Comparison of ENCODE assay signal across 9 cellular contexts in genomic region chr1:170663011-170663410, GRCh38. TPM values are rescaled to one million over a fixed set of nuclear protein-coding genes. Genes with fewer than 3 reads are reported as not detected.
DNase-seq lines count a peak whose midpoint lies in the region; ATAC-seq, FAIRE-seq and TF ChIP-seq lines count a peak whose summit lies in the region.
"Had no signal": no experiment of that assay in that cellular context is flagged by ENCODE, and none has a peak within 500 bp of the region (broad histone marks: within the 10 kb centered on the region; RNA-seq: fewer than 3 reads in every experiment).

No MANE protein-coding gene starts in this region.

- H3K9me3 ChIP-seq in MG63 (no peaks in the 10 kb centered on the region), lung (ENCODE audit: control insufficient read depth in 2 of 2, insufficient read depth in 1 of 2, low read length in 1 of 2) (peaks cover 0 to 4% of the 10 kb centered on the region in 2 donors), tibial artery (no peaks in the 10 kb centered on the region)

- ATAC-seq in lung (ENCODE audit: insufficient read depth, low FRiP score) (no peak), HG02588 (IDR thresholded peaks at IDR 0.05; ENCODE audit: unreplicated experiment) (no peak)
- ATAC-seq: activated T-cell treated with anti-CD3 and anti-CD28 coated beads, Interleukin-2, amount 50 U/mL, for 4 hours had no signal

- WGBS in lung, 2 donors = 3 to 10% methylated on average over 3 of the region's 3 CpGs

- no peak for DNase-seq in MG63
- no peak for DNase-seq in coronary artery (ENCODE audit: low spot score)
- DNase-seq in lung (ENCODE audit: low spot score) = no peak
- no peak for DNase-seq in tibial artery
- DNase-seq in DMS79 treated with DMSO at 0.1 percent for 48 hours (lab: John Stamatoyannopoulos, UW) = no peak
- no peak for DNase-seq in RCC 7860 (ENCODE audit: low spot score)
- DNase-seq: activated T-cell treated with anti-CD3 and anti-CD28 coated beads, Interleukin-2, amount 50 U/mL, for 4 hours had no signal

- TF ChIP-seq CTCF in coronary artery (IDR thresholded peaks at IDR 0.05) (no peak), lung (IDR thresholded peaks at IDR 0.05; ENCODE audit: control extremely low read depth, extremely low read depth) (no peak), tibial artery (IDR thresholded peaks at IDR 0.05) (no peak)

- H3K36me3 ChIP-seq in MG63 = no peaks in the 10 kb centered on the region
- no peaks in the 10 kb centered on the region for H3K36me3 ChIP-seq in lung (ENCODE audit: control insufficient read depth in 2 of 2, insufficient read depth in 2 of 2, low read length in 2 of 2)
- H3K36me3 ChIP-seq in tibial artery = no peaks in the 10 kb centered on the region

- H3K27me3 ChIP-seq in MG63 (no peaks in the 10 kb centered on the region), lung (ENCODE audit: control insufficient read depth, insufficient read depth) (no peaks in the 10 kb centered on the region), tibial artery (no peaks in the 10 kb centered on the region)

- H3K27ac ChIP-seq in coronary artery (peak overlapping the region; percentile 90 to 97), lung (ENCODE audit: low read depth in 1 of 2, low read length in 1 of 2) (peak overlapping the region; percentile 32 to 87), tibial artery (peak overlapping the region; percentile 95 to 99)
- H3K27ac ChIP-seq: epithelial cell of prostate had no signal

- H3K4me1 ChIP-seq in lung (ENCODE audit: control insufficient read depth in 2 of 2, insufficient read depth in 2 of 2, low read length in 2 of 2) (peaks cover 0 to 11% of the 10 kb centered on the region in 2 donors), tibial artery (peaks cover 0 to 20% (median 14%) of the 10 kb centered on the region in 4 donors)

- peak overlapping the region; percentile 31 for H3K4me3 ChIP-seq in MG63
- H3K4me3 ChIP-seq in coronary artery = peak overlapping the region; percentile 71
- H3K4me3 ChIP-seq in lung = no peak overlapping the region
- peak overlapping the region; percentile 79 to 90 for H3K4me3 ChIP-seq in tibial artery

- no peak for FAIRE-seq in RCC 7860 (lab: Jason Lieb, UNC)

- intact Hi-C loops in tibial artery (cut with DNase I; ENCODE audit: low total_unique reads) = loop anchor here (5.0 to 10.0 kb wide), 4 partner anchors 71 to 258 kb away; partner anchors contain the start of gene GORAB

RNA-seq across cellular contexts. Expression of gene PRRX1, which starts 0.9 kb away (rescaled TPM):
- 0.27 and 1.2 TPM in 2 replicates for total RNA-seq in MG63 (2014; rRNA removed; shearing (Covaris generic); ENCODE audit: low replicate concordance)
- 10 to 100 TPM; 13.8 to 37.5 TPM for total RNA-seq in lung
- polyA plus RNA-seq in lung = 10 to 100 TPM in 1 of 2 donors, 1 to 10 TPM in 1; 7.7 to 14.0 TPM
- total RNA-seq: activated T-cell treated with anti-CD3 and anti-CD28 coated beads, Interleukin-2, amount 50 U/mL, for 4 hours had no signal
